21 cellular contexts compared by ENCODE assay signal in genomic region chr20:17014217-17014616, GRCh38.
A peak's percentile ranks its signal among the peaks of the same experiment; 100 is the strongest.
DNase-seq lines count a peak whose midpoint lies in the region; ATAC-seq and TF ChIP-seq lines count a peak whose summit lies in the region.
"Had no signal": no experiment of that assay in that cellular context is flagged by ENCODE, and none has a peak within 500 bp of the region (broad histone marks: within the 10 kb centered on the region; RNA-seq: fewer than 3 reads in every experiment).

No MANE protein-coding gene starts in this region.

- no peak for TF ChIP-seq CTCF in brain (conservative IDR thresholded peaks at IDR 0.05)

- DNase-seq in NCI-H1105 (lab: John Stamatoyannopoulos, UW) = peak; percentile 31
- DNase-seq in NCI-H146 treated with DMSO at 0.1 percent for 48 hours (lab: John Stamatoyannopoulos, UW; ENCODE audit: unreplicated experiment) = peak; percentile 7
- DNase-seq in occipital lobe (lab: John Stamatoyannopoulos, UW) = peak; percentile 48
- DNase-seq in KG1 (lab: John Stamatoyannopoulos, UW) = no peak
- DNase-seq in activated naive CD4-positive, alpha-beta T cell treated with anti-CD3 and anti-CD28 coated beads, Interleukin-2, amount 10 ng/mL, durations not matched to agents 7 days and 5 days = no peak
- DNase-seq: activated CD4-positive, alpha-beta T cell treated with anti-CD3 and anti-CD28 coated beads, Interleukin-2, amount 50 U/mL, for 1 hour; CD8-positive, alpha-beta T cell; DND-41; effector memory CD4-positive, alpha-beta T cell; foreskin melanocyte; midbrain; NCI-H2171; small intestine; stimulated activated CD4-positive, alpha-beta T cell treated with anti-CD3 and anti-CD28 coated beads, Interleukin-2, amount 100 ng/mL, for 24 hours; WERI-Rb-1 had no signal

- no peaks in the 10 kb centered on the region for H3K36me3 Mint-ChIP-seq in brain
- no peaks in the 10 kb centered on the region for H3K36me3 Mint-ChIP-seq in activated naive CD4-positive, alpha-beta T cell treated with anti-CD3 and anti-CD28 coated beads, Interleukin-2, amount 10 ng/mL, durations not matched to agents 7 days and 5 days
- H3K36me3 Mint-ChIP-seq: activated naive CD8-positive, alpha-beta T cell; CD8-positive, alpha-beta T cell; stimulated activated memory B cell treated with anti-CD40 and anti-IgM and Interleukin-4, amounts not matched to agents 10 μg/mL and 1 μg/mL and 100 μg/mL, for 72 hours had no signal

- CTCF ChIA-PET in activated naive CD4-positive, alpha-beta T cell treated with anti-CD3 and anti-CD28 coated beads, Interleukin-2, amount 10 ng/mL, durations not matched to agents 7 days and 5 days (lab: Charles Lee) = no interaction called here

- peaks cover 36% of the 10 kb centered on the region for H3K4me1 Mint-ChIP-seq in brain
- no peaks in the 10 kb centered on the region for H3K4me1 Mint-ChIP-seq in activated naive CD4-positive, alpha-beta T cell treated with anti-CD3 and anti-CD28 coated beads, Interleukin-2, amount 10 ng/mL, durations not matched to agents 7 days and 5 days
- H3K4me1 Mint-ChIP-seq: activated T-helper 17 cell treated with anti-CD3 and anti-CD28 coated beads, Interleukin-2, amount 50 U/mL, for 72 hours; stimulated activated memory B cell treated with anti-CD40 and anti-IgM and Interleukin-4, amounts not matched to agents 10 μg/mL and 1 μg/mL and 100 μg/mL, for 72 hours had no signal

- H3K9me3 Mint-ChIP-seq in brain = peaks cover 0 to 6% (median 0%) of the 10 kb centered on the region in 5 experiments
- H3K9me3 Mint-ChIP-seq in activated naive CD4-positive, alpha-beta T cell treated with anti-CD3 and anti-CD28 coated beads, Interleukin-2, amount 10 ng/mL, durations not matched to agents 7 days and 5 days = no peaks in the 10 kb centered on the region
- H3K9me3 Mint-ChIP-seq: activated T-helper 17 cell treated with anti-CD3 and anti-CD28 coated beads, Interleukin-2, amount 50 U/mL, for 72 hours; CD8-positive, alpha-beta T cell had no signal

- no peaks in the 10 kb centered on the region for H3K27me3 Mint-ChIP-seq in brain
- no peaks in the 10 kb centered on the region for H3K27me3 Mint-ChIP-seq in activated naive CD4-positive, alpha-beta T cell treated with anti-CD3 and anti-CD28 coated beads, Interleukin-2, amount 10 ng/mL, durations not matched to agents 7 days and 5 days
- H3K27me3 Mint-ChIP-seq: activated naive CD8-positive, alpha-beta T cell; stimulated activated memory B cell treated with anti-CD40 and anti-IgM and Interleukin-4, amounts not matched to agents 10 μg/mL and 1 μg/mL and 100 μg/mL, for 72 hours had no signal

- peak overlapping the region in 3 of 5 experiments; percentile 60 to 67 (median 60) for H3K4me3 Mint-ChIP-seq in brain
- no peak overlapping the region for H3K4me3 Mint-ChIP-seq in activated naive CD4-positive, alpha-beta T cell treated with anti-CD3 and anti-CD28 coated beads, Interleukin-2, amount 10 ng/mL, durations not matched to agents 7 days and 5 days
- H3K4me3 Mint-ChIP-seq: activated naive CD8-positive, alpha-beta T cell; activated T-helper 17 cell treated with anti-CD3 and anti-CD28 coated beads, Interleukin-2, amount 50 U/mL, for 72 hours; CD8-positive, alpha-beta T cell; stimulated activated memory B cell treated with anti-CD40 and anti-IgM and Interleukin-4, amounts not matched to agents 10 μg/mL and 1 μg/mL and 100 μg/mL, for 72 hours had no signal

- H3K27ac Mint-ChIP-seq in brain = peak overlapping the region in 3 of 5 experiments; percentile 68 to 94 (median 84)
- H3K27ac Mint-ChIP-seq in activated naive CD4-positive, alpha-beta T cell treated with anti-CD3 and anti-CD28 coated beads, Interleukin-2, amount 10 ng/mL, durations not matched to agents 7 days and 5 days = no peak overlapping the region
- H3K27ac Mint-ChIP-seq: activated naive CD8-positive, alpha-beta T cell; activated T-helper 17 cell treated with anti-CD3 and anti-CD28 coated beads, Interleukin-2, amount 50 U/mL, for 72 hours; CD8-positive, alpha-beta T cell; stimulated activated memory B cell treated with anti-CD40 and anti-IgM and Interleukin-4, amounts not matched to agents 10 μg/mL and 1 μg/mL and 100 μg/mL, for 72 hours had no signal

- ATAC-seq in GM21360 (IDR thresholded peaks at IDR 0.05; ENCODE audit: unreplicated experiment) = no peak
- ATAC-seq: activated T-helper 17 cell treated with anti-CD3 and anti-CD28 coated beads, Interleukin-2, amount 50 U/mL, for 72 hours; CD8-positive, alpha-beta T cell; Panc1; stimulated activated memory B cell treated with anti-CD40 and anti-IgM and Interleukin-4, amounts not matched to agents 10 μg/mL and 1 μg/mL and 100 μg/mL, for 72 hours had no signal

Comparison
In these comparisons a context has a peak if more than half of its experiments do, and no peak if none do; other contexts are left out.
1. DNase-seq: peak in NCI-H1105 (single experiment), NCI-H146 treated with DMSO at 0.1 percent for 48 hours (single experiment) and occipital lobe (single experiment); none in KG1 (single experiment) and activated naive CD4-positive, alpha-beta T cell treated with anti-CD3 and anti-CD28 coated beads, Interleukin-2, amount 10 ng/mL, durations not matched to agents 7 days and 5 days (single experiment).